Comparison of ENCODE assay signal across 11 cellular contexts in the genomic region with DNA sequence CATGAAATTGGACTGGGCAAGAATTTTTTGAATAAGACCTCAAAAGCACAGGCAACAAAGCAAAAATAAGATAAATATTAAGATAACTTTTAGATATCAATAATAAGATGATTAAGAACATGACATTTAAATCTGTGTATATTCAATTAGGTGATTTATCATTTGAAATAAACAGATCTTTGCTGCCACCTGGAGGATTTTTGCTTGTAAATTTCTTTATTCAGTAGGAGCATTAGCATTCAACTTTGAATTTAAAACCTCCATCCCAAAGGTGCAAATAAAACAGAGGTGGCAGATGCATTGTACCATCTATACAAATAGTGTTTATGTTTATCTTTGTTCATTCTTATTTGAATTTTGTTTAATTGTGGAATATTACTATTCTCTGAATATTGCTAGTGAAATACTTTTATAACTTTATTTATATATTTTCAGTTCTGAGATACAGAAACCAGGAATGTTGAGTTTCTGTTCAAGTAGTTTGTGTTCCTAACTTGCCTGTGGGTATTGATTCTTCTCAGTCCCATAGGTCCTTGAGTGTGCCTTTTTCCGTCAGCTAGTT. TPM values are rescaled to one million over a fixed set of nuclear protein-coding genes. Genes with fewer than 3 reads are reported as not detected.
DNase-seq lines count a peak whose midpoint lies in the region; ATAC-seq and TF ChIP-seq lines count a peak whose summit lies in the region.
"Had no signal": no experiment of that assay in that cellular context is flagged by ENCODE, and none has a peak within 500 bp of the region (broad histone marks: within the 10 kb centered on the region; RNA-seq: fewer than 3 reads in every experiment).

No MANE protein-coding gene starts in this region.

- ATAC-seq in RWPE2 (ENCODE audit: low read depth) (no peak), GM19467 (IDR thresholded peaks at IDR 0.05; ENCODE audit: unreplicated experiment) (no peak)

- no peak for TF ChIP-seq POLR2A in esophagus muscularis mucosa (IDR thresholded peaks at IDR 0.05; ENCODE audit: low read depth)

- POLR2A ChIA-PET in activated CD4-positive, alpha-beta memory T cell treated with anti-CD3 and anti-CD28 coated beads for 36 hours (lab: Charles Lee) = no interaction called here

- no peak overlapping the region for H3K23ac ChIP-seq in trophoblast cell (ENCODE audit: low read length)

- H2BK5ac ChIP-seq in trophoblast cell (ENCODE audit: low read depth, low read length, poor library complexity) = no peak overlapping the region

- peaks cover 26% of the 10 kb centered on the region for H3K36me3 ChIP-seq in RWPE2 (ENCODE audit: low read depth)
- peaks cover 10 to 29% (median 20%) of the 10 kb centered on the region in 4 donors for H3K36me3 ChIP-seq in esophagus muscularis mucosa
- H3K36me3 ChIP-seq in trophoblast cell (ENCODE audit: control insufficient read depth in 1 of 2, insufficient read depth in 2 of 2, low read length in 2 of 2) = peaks cover 4 to 7% of the 10 kb centered on the region in 2 experiments

- no peaks in the 10 kb centered on the region for H3K27me3 Mint-ChIP-seq in activated CD4-positive, alpha-beta memory T cell treated with anti-CD3 and anti-CD28 coated beads for 36 hours
- H3K27me3 Mint-ChIP-seq: activated B cell treated with CpG ODN at 0.5 μM for 24 hours; CD8-positive, alpha-beta memory T cell had no signal

- DNase-seq in NCI-H2196 (lab: John Stamatoyannopoulos, UW; ENCODE audit: unreplicated experiment) = peak; percentile 39
- DNase-seq in NCI-H2196 treated with DMSO at 0.1 percent for 48 hours (lab: John Stamatoyannopoulos, UW; ENCODE audit: unreplicated experiment) = no peak
- peak; percentile 20 for DNase-seq in KG1 (lab: John Stamatoyannopoulos, UW)
- no peak for DNase-seq in RWPE2 (ENCODE audit: low spot score)
- DNase-seq in esophagus muscularis mucosa (ENCODE audit: extremely low spot score) = no peak
- peak; percentile 39 to 88 for DNase-seq in trophoblast cell
- no peak for DNase-seq in activated CD4-positive, alpha-beta memory T cell treated with anti-CD3 and anti-CD28 coated beads for 36 hours
- DNase-seq: activated B cell treated with CpG ODN at 0.5 μM for 24 hours had no signal

- H3K14ac ChIP-seq in trophoblast cell (ENCODE audit: low read length) = no peak overlapping the region

- H4K12ac ChIP-seq in trophoblast cell (ENCODE audit: low read depth, low read length) = no peak overlapping the region

- H2BK120ac ChIP-seq in trophoblast cell (ENCODE audit: insufficient read depth, low read length, poor library complexity) = no peak overlapping the region

- 88% methylated on average over 1 of the region's 1 CpG for WGBS in esophagus muscularis mucosa
- no CpG with 5 or more reads among the region's 1 CpG for whole genome bisulfite sequencing in trophoblast cell (ENCODE audit: extremely low coverage, insufficient coverage, insufficient read length)

- H2AK5ac ChIP-seq in trophoblast cell (ENCODE audit: low read length) = no peak overlapping the region

- no peak overlapping the region for H2AFZ ChIP-seq in trophoblast cell (ENCODE audit: insufficient read depth, low read length, poor library complexity)

- H3K36me3 Mint-ChIP-seq in activated CD4-positive, alpha-beta memory T cell treated with anti-CD3 and anti-CD28 coated beads for 36 hours = peaks cover 25% of the 10 kb centered on the region

- H2BK12ac ChIP-seq in trophoblast cell (ENCODE audit: low read length) = no peak overlapping the region

- H3K4me3 ChIP-seq in RWPE2 (ENCODE audit: severe bottlenecking) = no peak overlapping the region
- H3K4me3 ChIP-seq in esophagus muscularis mucosa = no peak overlapping the region
- H3K4me3 ChIP-seq in trophoblast cell (ENCODE audit: low read depth, low read length) = no peak overlapping the region

- no peak overlapping the region for H3K27ac Mint-ChIP-seq in activated CD4-positive, alpha-beta memory T cell treated with anti-CD3 and anti-CD28 coated beads for 36 hours
- H3K27ac Mint-ChIP-seq: activated B cell treated with CpG ODN at 0.5 μM for 24 hours; CD8-positive, alpha-beta memory T cell had no signal

- no peaks in the 10 kb centered on the region for H3K79me1 ChIP-seq in trophoblast cell (ENCODE audit: low read length)

- H3K18ac ChIP-seq in trophoblast cell (ENCODE audit: low read length) = no peak overlapping the region

- TF ChIP-seq EP300 in esophagus muscularis mucosa (IDR thresholded peaks at IDR 0.05) = no peak

- H3K9ac ChIP-seq in trophoblast cell (ENCODE audit: low read length) = no peak overlapping the region

- H4K8ac ChIP-seq in trophoblast cell (ENCODE audit: low read depth, low read length) = no peak overlapping the region

- CTCF ChIA-PET in activated CD4-positive, alpha-beta memory T cell treated with anti-CD3 and anti-CD28 coated beads for 36 hours (lab: Charles Lee) = interaction anchor here (0.8 to 1.6 kb wide), 6 partner anchors 10 to 628 kb away, joined by 3 to 7 read pairs (median 4); no protein-coding TSS in a partner anchor

- intact Hi-C loops in esophagus muscularis mucosa (cut with DNase I) = no loop called here
- intact Hi-C loops in activated CD4-positive, alpha-beta memory T cell treated with anti-CD3 and anti-CD28 coated beads for 36 hours (cut with micrococcal nuclease) = loop anchor here (5.0 kb wide), 2 partner anchors 64 to 624 kb away; no protein-coding TSS in a partner anchor

- no peaks in the 10 kb centered on the region for H3K4me1 Mint-ChIP-seq in activated CD4-positive, alpha-beta memory T cell treated with anti-CD3 and anti-CD28 coated beads for 36 hours (ENCODE audit: low read depth)
- H3K4me1 Mint-ChIP-seq: activated B cell treated with CpG ODN at 0.5 μM for 24 hours had no signal

- no peak overlapping the region for H3K4me2 ChIP-seq in trophoblast cell (ENCODE audit: low read length)

- H3K9me3 ChIP-seq in RWPE2 (ENCODE audit: severe bottlenecking) (no peaks in the 10 kb centered on the region), esophagus muscularis mucosa (no peaks in the 10 kb centered on the region), trophoblast cell (ENCODE audit: insufficient read depth, low read depth, low read length) (peaks cover 2% of the 10 kb centered on the region)
- H3K9me3 ChIP-seq: neutrophil had no signal

- H4K91ac ChIP-seq in trophoblast cell (ENCODE audit: low read depth, low read length) = no peak overlapping the region

- TF ChIP-seq CTCF in RWPE2 (IDR thresholded peaks at IDR 0.05; ENCODE audit: poor library complexity, severe bottlenecking) (peak; percentile 63), esophagus muscularis mucosa (IDR thresholded peaks at IDR 0.05) (peak; percentile 39 to 50 (median 42))

- H3K27me3 ChIP-seq in RWPE2 (ENCODE audit: insufficient read depth, poor library complexity, severe bottlenecking) (no peaks in the 10 kb centered on the region), esophagus muscularis mucosa (no peaks in the 10 kb centered on the region), trophoblast cell (ENCODE audit: insufficient read depth, low read length) (no peaks in the 10 kb centered on the region)
- H3K27me3 ChIP-seq: neutrophil had no signal

- no peaks in the 10 kb centered on the region for H3K4me1 ChIP-seq in RWPE2 (ENCODE audit: insufficient read depth, poor library complexity, severe bottlenecking)
- H3K4me1 ChIP-seq in esophagus muscularis mucosa = no peaks in the 10 kb centered on the region
- H3K4me1 ChIP-seq in trophoblast cell (ENCODE audit: control insufficient read depth in 1 of 2, insufficient read depth in 2 of 2, low read length in 2 of 2) = no peaks in the 10 kb centered on the region

- H3K4me3 Mint-ChIP-seq in activated CD4-positive, alpha-beta memory T cell treated with anti-CD3 and anti-CD28 coated beads for 36 hours = no peak overlapping the region
- H3K4me3 Mint-ChIP-seq: activated B cell treated with CpG ODN at 0.5 μM for 24 hours; CD8-positive, alpha-beta memory T cell had no signal

- no peak overlapping the region for H3K4ac ChIP-seq in trophoblast cell (ENCODE audit: low read depth, low read length)

- H3K9me3 Mint-ChIP-seq in activated CD4-positive, alpha-beta memory T cell treated with anti-CD3 and anti-CD28 coated beads for 36 hours = peaks cover 5% of the 10 kb centered on the region
- H3K9me3 Mint-ChIP-seq: activated B cell treated with CpG ODN at 0.5 μM for 24 hours had no signal

- no peaks in the 10 kb centered on the region for H3K79me2 ChIP-seq in trophoblast cell (ENCODE audit: control insufficient read depth, insufficient read depth, low read length, poor library complexity)

- H3K27ac ChIP-seq in RWPE2 (ENCODE audit: poor library complexity, severe bottlenecking) (no peak overlapping the region), esophagus muscularis mucosa (replicated peaks in 1 of 4) (no peak overlapping the region), trophoblast cell (ENCODE audit: low read depth, low read length) (no peak overlapping the region)
- H3K27ac ChIP-seq: neutrophil had no signal

RNA-seq across cellular contexts. Expression of a gene that starts 20.9 kb away (rescaled TPM):
- total RNA-seq in esophagus muscularis mucosa = 10 to 100 TPM; 13.0 to 19.9 (median 14.3) TPM
- polyA plus RNA-seq in trophoblast cell (2013) = 21.3 and 22.2 TPM in 2 replicates
- total RNA-seq in activated CD4-positive, alpha-beta memory T cell treated with anti-CD3 and anti-CD28 coated beads for 36 hours = 10 to 100 TPM; 25.5 to 37.3 TPM

Comparison
In these comparisons a context has a peak if more than half of its experiments do, and no peak if none do; other contexts are left out.
1. DNase-seq: peak in NCI-H2196 (single experiment), KG1 (single experiment) and trophoblast cell (2 of 2); none in NCI-H2196 treated with DMSO at 0.1 percent for 48 hours (single experiment), RWPE2 (single experiment), esophagus muscularis mucosa (single experiment) and activated CD4-positive, alpha-beta memory T cell treated with anti-CD3 and anti-CD28 coated beads for 36 hours (single experiment).